Comparison of ENCODE assay signal across 17 cellular contexts in genomic region chr15:64038878-64039277, GRCh38. TPM values are rescaled to one million over a fixed set of nuclear protein-coding genes. Genes with fewer than 3 reads are reported as not detected.
DNase-seq lines count a peak whose midpoint lies in the region; ATAC-seq, FAIRE-seq and TF ChIP-seq lines count a peak whose summit lies in the region.
"Had no signal": no experiment of that assay in that cellular context is flagged by ENCODE, and none has a peak within 500 bp of the region (broad histone marks: within the 10 kb centered on the region; RNA-seq: fewer than 3 reads in every experiment).

No MANE protein-coding gene starts in this region.

- no peak overlapping the region for H3K9ac ChIP-seq in HepG2 (ENCODE audit: insufficient read depth, low read depth, low read length)
- H3K9ac ChIP-seq: BLaER1 treated with 17β-estradiol and CSF1 and Interleukin-3, amounts not matched to agents 10 nM and 100 nM had no signal

- no peak for ATAC-seq in HepG2
- no peak for ATAC-seq in right lobe of liver
- ATAC-seq in activated T-helper 17 cell treated with anti-CD3 and anti-CD28 coated beads, Interleukin-2, amount 50 U/mL, for 72 hours (replicated peaks) = no peak
- ATAC-seq in GM19455 (IDR thresholded peaks at IDR 0.05; ENCODE audit: unreplicated experiment) = no peak
- no peak for ATAC-seq in activated CD4-positive, CD25-positive, alpha-beta regulatory T cell treated with anti-CD3 and anti-CD28 coated beads, Interleukin-2, amount 50 U/mL, for 24 hours
- ATAC-seq: HCT116 had no signal

- POLR2A ChIA-PET in HepG2 (lab: Yijun Ruan, JAX) = no interaction called here

- intact Hi-C loops in HepG2 (cut with micrococcal nuclease; ENCODE audit: unreplicated experiment) (no loop called here), right lobe of liver (cut with DNase I) (no loop called here)

- H2AFZ ChIP-seq in HepG2 (ENCODE audit: low read length) = no peak overlapping the region

- no peak overlapping the region for H3K4me3 ChIP-seq in HepG2 (replicated peaks in 1 of 3; ENCODE audit: insufficient read depth in 1 of 3, low read depth in 2 of 3, low read length in 3 of 3)
- H3K4me3 ChIP-seq in right lobe of liver = no peak overlapping the region
- H3K4me3 ChIP-seq: BLaER1 treated with 17β-estradiol and CSF1 and Interleukin-3, amounts not matched to agents 10 nM and 100 nM had no signal

- BruUV-seq in HepG2 (replicated peaks; lab: Mats Ljungman, UMichigan) = no TSS peak

- H3K27me3 ChIP-seq in HepG2 (ENCODE audit: control insufficient read depth in 1 of 2, insufficient read depth in 2 of 2, low read length in 2 of 2) = peaks cover 0 to 4% of the 10 kb centered on the region in 2 experiments; a peak in 2 of 5 replicates
- no peaks in the 10 kb centered on the region for H3K27me3 ChIP-seq in right lobe of liver

- TF ChIP-seq EP300 in HepG2 (IDR thresholded peaks at IDR 0.05; ENCODE audit: low read depth in 2 of 2, low read length in 2 of 2) (no peak), HepG2 (CRISPR knock-in tag; IDR thresholded peaks at IDR 0.05; ENCODE audit: borderline replicate concordance) (no peak)

- H3K79me2 ChIP-seq in HepG2 (ENCODE audit: insufficient read depth, low read length) = no peaks in the 10 kb centered on the region

- in situ Hi-C loops in HepG2 (cut with HindIII; ENCODE audit: extremely low pct_ligation_motif_present, low pct_unique_long_range_greater_than_20kb) = no loop called here

- H3K9me3 ChIP-seq in HepG2 (ENCODE audit: low read length) = no peaks in the 10 kb centered on the region
- no peaks in the 10 kb centered on the region for H3K9me3 ChIP-seq in right lobe of liver
- H3K9me3 ChIP-seq: BLaER1 treated with 17β-estradiol and CSF1 and Interleukin-3, amounts not matched to agents 10 nM and 100 nM had no signal

- no peaks in the 10 kb centered on the region for H3K36me3 Mint-ChIP-seq in activated T-helper 17 cell treated with anti-CD3 and anti-CD28 coated beads, Interleukin-2, amount 50 U/mL, for 72 hours (ENCODE audit: low read depth)
- H3K36me3 Mint-ChIP-seq: CD4-positive, CD25-positive, alpha-beta regulatory T cell had no signal

- no peak for DNase-seq in HepG2 (ENCODE audit: low spot score)
- DNase-seq in right lobe of liver = no peak
- DNase-seq in erythroblast (lab: John Stamatoyannopoulos, UW) = peak; percentile 17 to 21
- DNase-seq in NCI-H748 treated with DMSO at 0.1 percent for 48 hours (lab: John Stamatoyannopoulos, UW) = no peak
- no peak for DNase-seq in HCEC 1CT
- DNase-seq: 8988T; ACHN; CD4-positive, CD25-positive, alpha-beta regulatory T cell; DMS53; GF-D8; GOT3; IMR-90 had no signal

- H3K4me2 ChIP-seq in HepG2 (ENCODE audit: low read depth, low read length) = no peak overlapping the region

- H3K27ac ChIP-seq in HepG2 (ENCODE audit: extremely low read length, insufficient read depth, low read length) (no peak overlapping the region), right lobe of liver (no peak overlapping the region)
- H3K27ac ChIP-seq: BLaER1 treated with 17β-estradiol and CSF1 and Interleukin-3, amounts not matched to agents 10 nM and 100 nM had no signal

- peak overlapping the region; percentile 56 for H3K27ac Mint-ChIP-seq in activated T-helper 17 cell treated with anti-CD3 and anti-CD28 coated beads, Interleukin-2, amount 50 U/mL, for 72 hours
- H3K27ac Mint-ChIP-seq: CD4-positive, CD25-positive, alpha-beta regulatory T cell had no signal

- H3K36me3 ChIP-seq in HepG2 (replicated peaks in 1 of 2; ENCODE audit: control insufficient read depth in 1 of 2, insufficient read depth in 2 of 2, low read length in 2 of 2) = no peaks in the 10 kb centered on the region
- H3K36me3 ChIP-seq in right lobe of liver = no peaks in the 10 kb centered on the region
- H3K36me3 ChIP-seq: BLaER1 treated with 17β-estradiol and CSF1 and Interleukin-3, amounts not matched to agents 10 nM and 100 nM had no signal

- TF ChIP-seq RAD21 in HepG2 (CRISPR knock-in tag; IDR thresholded peaks at IDR 0.05) = no peak

- CTCF ChIA-PET in HepG2 (lab: Yijun Ruan, JAX; ENCODE audit: low intra/inter-chr PET ratio, low total read pairs) = no interaction called here

- TF ChIP-seq CTCF in HepG2 (CRISPR knock-in tag; IDR thresholded peaks at IDR 0.05) = no peak
- no peak for TF ChIP-seq CTCF in right lobe of liver (IDR thresholded peaks at IDR 0.05)

- H3K4me1 ChIP-seq in HepG2 (ENCODE audit: insufficient read depth, low read length) (no peaks in the 10 kb centered on the region), right lobe of liver (no peaks in the 10 kb centered on the region)

- TF ChIP-seq POLR2A in HepG2 (IDR thresholded peaks at IDR 0.05; ENCODE audit: insufficient read depth in 1 of 2, low read depth in 2 of 2, low read length in 2 of 2) (no peak), right lobe of liver (IDR thresholded peaks at IDR 0.05) (no peak), erythroblast (IDR thresholded peaks at IDR 0.05; ENCODE audit: low read length) (no peak)

- no peaks in the 10 kb centered on the region for H3K27me3 Mint-ChIP-seq in activated T-helper 17 cell treated with anti-CD3 and anti-CD28 coated beads, Interleukin-2, amount 50 U/mL, for 72 hours

- H4K20me1 ChIP-seq in HepG2 (ENCODE audit: insufficient read depth, low read length) = no peaks in the 10 kb centered on the region
- H4K20me1 ChIP-seq: BLaER1 treated with 17β-estradiol and CSF1 and Interleukin-3, amounts not matched to agents 10 nM and 100 nM had no signal

- no peak for FAIRE-seq in HepG2 (lab: Jason Lieb, UNC)

- no peaks in the 10 kb centered on the region for H3K9me3 Mint-ChIP-seq in activated T-helper 17 cell treated with anti-CD3 and anti-CD28 coated beads, Interleukin-2, amount 50 U/mL, for 72 hours
- H3K9me3 Mint-ChIP-seq: CD4-positive, CD25-positive, alpha-beta regulatory T cell had no signal

- WGBS in HepG2 (ENCODE audit: low lambda C conversion rate) = 49% methylated on average over 3 of the region's 3 CpGs
- WGBS in right lobe of liver (ENCODE audit: insufficient coverage, low coverage, low lambda C conversion rate, missing lambda C conversion rate) = 96% methylated on average over 3 of the region's 3 CpGs

- no peak overlapping the region for H3K4me3 Mint-ChIP-seq in activated T-helper 17 cell treated with anti-CD3 and anti-CD28 coated beads, Interleukin-2, amount 50 U/mL, for 72 hours
- H3K4me3 Mint-ChIP-seq: CD4-positive, CD25-positive, alpha-beta regulatory T cell had no signal

- no peaks in the 10 kb centered on the region for H3K4me1 Mint-ChIP-seq in activated T-helper 17 cell treated with anti-CD3 and anti-CD28 coated beads, Interleukin-2, amount 50 U/mL, for 72 hours
- H3K4me1 Mint-ChIP-seq: CD4-positive, CD25-positive, alpha-beta regulatory T cell had no signal

RNA-seq across cellular contexts. Expression of gene DAPK2, which starts 7.4 kb away (rescaled TPM):
- total RNA-seq in HepG2 (2016; rRNA removed; fragmentation: Illumina TruSeq; extraction: Trizol) = 0.14 and 0.33 TPM in 2 replicates
- not detected in 2 replicates for total RNA-seq in HepG2 (2016; cell fraction: cytosol; rRNA removed; fragmentation: Illumina TruSeq; extraction: Trizol; ENCODE audit: low read depth)
- total RNA-seq in HepG2 (2016; cell fraction: insoluble cytoplasmic fraction; rRNA removed; fragmentation: Illumina TruSeq; extraction: Trizol) = 0.09 TPM in 1 of 2 replicates, not detected in the other
- total RNA-seq in HepG2 (2016; cell fraction: membrane; rRNA removed; fragmentation: Illumina TruSeq; extraction: Trizol) = not detected in 2 replicates
- not detected in 2 replicates for total RNA-seq in HepG2 (2016; cell fraction: nucleus; rRNA removed; fragmentation: Illumina TruSeq; extraction: Trizol)
- polyA plus RNA-seq in HepG2 (2011; rRNA removed) = 0.63 and 1.3 TPM in 2 replicates
- polyA plus RNA-seq in HepG2 (2011; cell fraction: cytosol; rRNA removed) = 0.43 and 1.0 TPM in 2 replicates
- polyA plus RNA-seq in HepG2 (2011; cell fraction: nucleus; rRNA removed) = 1.5 and 4.0 TPM in 2 replicates
- polyA plus RNA-seq in HepG2 (2012) = 1.0 and 1.1 TPM in 2 replicates
- not detected in 2 replicates for polyA plus RNA-seq in HepG2 (2016; cell fraction: cytosol; fragmentation: Illumina TruSeq; extraction: Trizol; ENCODE audit: low read depth)
- 0.14 TPM in 1 of 2 replicates, not detected in the other for polyA plus RNA-seq in HepG2 (2016; cell fraction: insoluble cytoplasmic fraction; fragmentation: Illumina TruSeq; extraction: Trizol; ENCODE audit: low read depth)
- polyA plus RNA-seq in HepG2 (2016; cell fraction: membrane; fragmentation: Illumina TruSeq; extraction: Trizol; ENCODE audit: low read depth) = not detected in 2 replicates
- 0.13 and 0.64 TPM in 2 replicates for polyA plus RNA-seq in HepG2 (2016; cell fraction: nucleus; fragmentation: Illumina TruSeq; extraction: Trizol; ENCODE audit: insufficient read depth, low read depth)
- 0.74 and 9.0 TPM in 2 replicates for polyA minus RNA-seq in HepG2 (2011; rRNA and poly(A)+ RNA removed; ENCODE audit: low replicate concordance)
- polyA minus RNA-seq in HepG2 (2011; cell fraction: cytosol; rRNA and poly(A)+ RNA removed) = 0.69 and 0.97 TPM in 2 replicates
- polyA minus RNA-seq in HepG2 (2011; cell fraction: nucleus; rRNA and poly(A)+ RNA removed) = 1.5 and 2.6 TPM in 2 replicates
- total RNA-seq in right lobe of liver = 10 to 100 TPM in 1 of 6 experiments, 1 to 10 TPM in 5; 1.5 to 11.5 (median 4.7) TPM
- 10 to 100 TPM in 1 of 2 donors, under 1 TPM in 1; 0.82 to 10.6 TPM for total RNA-seq in activated T-helper 17 cell treated with anti-CD3 and anti-CD28 coated beads, Interleukin-2, amount 50 U/mL, for 72 hours
- polyA plus RNA-seq: CD4-positive, CD25-positive, alpha-beta regulatory T cell had no signal

RNA-seq across cellular contexts. Expression of gene CIAO2A, which starts 54.8 kb away (rescaled TPM):
- total RNA-seq in HepG2 (2016; rRNA removed; fragmentation: Illumina TruSeq; extraction: Trizol) (100 and 114 TPM in 2 replicates), right lobe of liver (100 to 1,000 TPM in 4 of 6 experiments, 10 to 100 TPM in 2; 84.2 to 186 (median 126) TPM)
- total RNA-seq in HepG2 (2016; cell fraction: cytosol; rRNA removed; fragmentation: Illumina TruSeq; extraction: Trizol; ENCODE audit: low read depth) = 117 and 120 TPM in 2 replicates
- total RNA-seq in HepG2 (2016; cell fraction: insoluble cytoplasmic fraction; rRNA removed; fragmentation: Illumina TruSeq; extraction: Trizol) = 104 and 128 TPM in 2 replicates
- 188 and 189 TPM in 2 replicates for total RNA-seq in HepG2 (2016; cell fraction: membrane; rRNA removed; fragmentation: Illumina TruSeq; extraction: Trizol)
- total RNA-seq in HepG2 (2016; cell fraction: nucleus; rRNA removed; fragmentation: Illumina TruSeq; extraction: Trizol) = 45.9 and 47.2 TPM in 2 replicates
- polyA plus RNA-seq in HepG2 (2011; rRNA removed) = 60.7 and 83.0 TPM in 2 replicates
- polyA plus RNA-seq in HepG2 (2011; cell fraction: cytosol; rRNA removed) = 47.8 and 57.9 TPM in 2 replicates
- 10.1 and 17.2 TPM in 2 replicates for polyA plus RNA-seq in HepG2 (2011; cell fraction: nucleus; rRNA removed)
- 66.7 and 86.2 TPM in 2 replicates for polyA plus RNA-seq in HepG2 (2012)
- 136 and 156 TPM in 2 replicates for polyA plus RNA-seq in HepG2 (2016; cell fraction: cytosol; fragmentation: Illumina TruSeq; extraction: Trizol; ENCODE audit: low read depth)
- polyA plus RNA-seq in HepG2 (2016; cell fraction: insoluble cytoplasmic fraction; fragmentation: Illumina TruSeq; extraction: Trizol; ENCODE audit: low read depth) = 144 and 157 TPM in 2 replicates
- polyA plus RNA-seq in HepG2 (2016; cell fraction: membrane; fragmentation: Illumina TruSeq; extraction: Trizol; ENCODE audit: low read depth) = 185 and 196 TPM in 2 replicates
- polyA plus RNA-seq in HepG2 (2016; cell fraction: nucleus; fragmentation: Illumina TruSeq; extraction: Trizol; ENCODE audit: insufficient read depth, low read depth) = 78.4 and 88.1 TPM in 2 replicates
- 5.8 and 12.6 TPM in 2 replicates for polyA minus RNA-seq in HepG2 (2011; rRNA and poly(A)+ RNA removed; ENCODE audit: low replicate concordance)
- 13.1 and 13.5 TPM in 2 replicates for polyA minus RNA-seq in HepG2 (2011; cell fraction: cytosol; rRNA and poly(A)+ RNA removed)
- polyA minus RNA-seq in HepG2 (2011; cell fraction: nucleus; rRNA and poly(A)+ RNA removed) = 11.3 and 13.7 TPM in 2 replicates
- total RNA-seq in activated T-helper 17 cell treated with anti-CD3 and anti-CD28 coated beads, Interleukin-2, amount 50 U/mL, for 72 hours = 10 to 100 TPM; 71.7 to 99.1 TPM

RNA-seq across cellular contexts. Expression of gene SNX1, which starts 56.9 kb away (rescaled TPM):
- total RNA-seq in HepG2 (2016; rRNA removed; fragmentation: Illumina TruSeq; extraction: Trizol) (29.3 and 58.2 TPM in 2 replicates), right lobe of liver (10 to 100 TPM; 40.7 to 71.1 (median 59.8) TPM)
- 12.4 and 14.5 TPM in 2 replicates for total RNA-seq in HepG2 (2016; cell fraction: cytosol; rRNA removed; fragmentation: Illumina TruSeq; extraction: Trizol; ENCODE audit: low read depth)
- 28.7 and 54.5 TPM in 2 replicates for total RNA-seq in HepG2 (2016; cell fraction: insoluble cytoplasmic fraction; rRNA removed; fragmentation: Illumina TruSeq; extraction: Trizol)
- 20.0 and 22.0 TPM in 2 replicates for total RNA-seq in HepG2 (2016; cell fraction: membrane; rRNA removed; fragmentation: Illumina TruSeq; extraction: Trizol)
- total RNA-seq in HepG2 (2016; cell fraction: nucleus; rRNA removed; fragmentation: Illumina TruSeq; extraction: Trizol) = 37.1 and 41.6 TPM in 2 replicates
- polyA plus RNA-seq in HepG2 (2011; rRNA removed) = 60.1 and 63.5 TPM in 2 replicates
- polyA plus RNA-seq in HepG2 (2011; cell fraction: cytosol; rRNA removed) = 48.1 and 49.3 TPM in 2 replicates
- polyA plus RNA-seq in HepG2 (2011; cell fraction: nucleus; rRNA removed) = 116 and 118 TPM in 2 replicates
- polyA plus RNA-seq in HepG2 (2012) = 46.7 and 52.1 TPM in 2 replicates
- 14.2 and 16.4 TPM in 2 replicates for polyA plus RNA-seq in HepG2 (2016; cell fraction: cytosol; fragmentation: Illumina TruSeq; extraction: Trizol; ENCODE audit: low read depth)
- 117 and 119 TPM in 2 replicates for polyA plus RNA-seq in HepG2 (2016; cell fraction: insoluble cytoplasmic fraction; fragmentation: Illumina TruSeq; extraction: Trizol; ENCODE audit: low read depth)
- 22.7 and 27.4 TPM in 2 replicates for polyA plus RNA-seq in HepG2 (2016; cell fraction: membrane; fragmentation: Illumina TruSeq; extraction: Trizol; ENCODE audit: low read depth)
- polyA plus RNA-seq in HepG2 (2016; cell fraction: nucleus; fragmentation: Illumina TruSeq; extraction: Trizol; ENCODE audit: insufficient read depth, low read depth) = 118 and 124 TPM in 2 replicates
- 89.7 and 117 TPM in 2 replicates for polyA minus RNA-seq in HepG2 (2011; rRNA and poly(A)+ RNA removed; ENCODE audit: low replicate concordance)
- polyA minus RNA-seq in HepG2 (2011; cell fraction: cytosol; rRNA and poly(A)+ RNA removed) = 36.7 and 43.3 TPM in 2 replicates
- 56.4 and 70.6 TPM in 2 replicates for polyA minus RNA-seq in HepG2 (2011; cell fraction: nucleus; rRNA and poly(A)+ RNA removed)
- total RNA-seq in activated T-helper 17 cell treated with anti-CD3 and anti-CD28 coated beads, Interleukin-2, amount 50 U/mL, for 72 hours = 100 to 1,000 TPM in 1 of 2 donors, 10 to 100 TPM in 1; 91.3 to 126 TPM

Comparison
In these comparisons a context has a peak if more than half of its experiments do, and no peak if none do; other contexts are left out.
1. DNase-seq: peak in erythroblast (2 of 2); none in HepG2 (single experiment), right lobe of liver (0 of 3), NCI-H748 treated with DMSO at 0.1 percent for 48 hours (single experiment) and HCEC 1CT (single experiment).